In the genomic region with DNA sequence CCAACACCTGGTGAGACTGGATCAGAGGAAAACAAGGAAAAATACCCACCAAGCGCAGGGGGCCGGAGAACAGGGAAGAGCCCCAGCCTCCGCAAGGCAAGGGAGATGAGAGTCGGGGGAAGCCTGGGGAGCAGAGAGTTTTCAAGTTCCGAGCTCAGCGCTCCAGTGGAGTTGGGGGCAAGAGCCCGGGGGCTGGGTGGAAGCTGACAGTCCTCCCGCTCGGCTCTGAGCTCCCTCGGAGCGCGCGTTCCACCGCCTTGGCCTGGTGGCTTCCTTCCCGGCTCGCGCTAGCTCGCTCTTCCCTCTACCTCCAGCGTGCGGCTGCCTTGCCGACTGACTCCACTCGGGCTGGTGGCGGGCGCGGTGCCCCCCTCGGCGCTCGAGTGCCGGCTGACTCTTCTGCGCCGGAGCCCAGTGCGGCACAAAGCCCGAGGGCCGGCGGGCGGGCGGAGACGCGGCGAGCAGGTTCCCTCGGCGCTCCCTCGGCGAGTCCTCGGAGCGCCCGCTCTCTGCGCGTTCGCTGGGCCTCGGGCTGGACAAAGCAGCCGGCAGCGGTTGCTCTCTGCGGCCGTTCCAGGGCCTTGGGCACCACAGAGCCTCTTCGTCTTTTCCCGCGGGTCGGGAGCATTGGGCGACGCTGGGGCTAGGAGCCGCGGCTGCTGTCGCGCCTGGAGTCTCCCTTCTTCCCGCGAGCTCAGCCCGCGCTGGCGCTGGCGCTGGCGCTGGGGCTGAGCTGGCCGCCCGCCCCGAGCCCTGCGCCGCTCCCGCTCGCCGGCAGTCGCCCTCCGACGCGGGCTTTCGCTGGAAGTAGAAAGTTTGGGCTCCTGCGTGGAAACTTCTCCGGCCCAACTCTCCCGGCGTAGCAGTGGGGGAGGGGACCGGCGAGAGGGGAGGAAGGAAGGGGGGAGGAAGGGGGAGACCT, we compare ENCODE assay signal across 1 cellular context.
TF ChIP-seq lines count a peak whose summit lies in the region.

No MANE protein-coding gene starts in this region.

TF ChIP-seq in A549, 52 proteins besides CTCF, POLR2A, EP300 and RAD21 (continued from another document):
- TF ChIP-seq, protein P1, sequence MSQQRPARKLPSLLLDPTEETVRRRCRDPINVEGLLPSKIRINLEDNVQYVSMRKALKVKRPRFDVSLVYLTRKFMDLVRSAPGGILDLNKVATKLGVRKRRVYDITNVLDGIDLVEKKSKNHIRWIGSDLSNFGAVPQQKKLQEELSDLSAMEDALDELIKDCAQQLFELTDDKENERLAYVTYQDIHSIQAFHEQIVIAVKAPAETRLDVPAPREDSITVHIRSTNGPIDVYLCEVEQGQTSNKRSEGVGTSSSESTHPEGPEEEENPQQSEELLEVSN (IDR thresholded peaks at IDR 0.05; ENCODE audit: borderline replicate concordance, low read depth) = peak; percentile 43; the same call in 1 of the 2 replicates
TF ChIP-seq in A549: peak in this region for 3.
